1 cellular context compared by ENCODE assay signal in genomic region chr4:146525754-146526153, GRCh38.
A peak's percentile ranks its signal among the peaks of the same experiment; 100 is the strongest.
TF ChIP-seq lines count a peak whose summit lies in the region.

No MANE protein-coding gene starts in this region.

TF ChIP-seq in K562, 482 proteins besides CTCF, POLR2A, EP300 and RAD21 (continued from another document):
- TF ChIP-seq NUFIP1 (IDR thresholded peaks at IDR 0.05; ENCODE audit: partially characterized antibody): no peak
- TF ChIP-seq ZFX (CRISPR knock-in tag; IDR thresholded peaks at IDR 0.05): no peak
- no peak for TF ChIP-seq RBFOX2 (IDR thresholded peaks at IDR 0.05; ENCODE audit: low read depth, low read length)
- TF ChIP-seq, protein P1, sequence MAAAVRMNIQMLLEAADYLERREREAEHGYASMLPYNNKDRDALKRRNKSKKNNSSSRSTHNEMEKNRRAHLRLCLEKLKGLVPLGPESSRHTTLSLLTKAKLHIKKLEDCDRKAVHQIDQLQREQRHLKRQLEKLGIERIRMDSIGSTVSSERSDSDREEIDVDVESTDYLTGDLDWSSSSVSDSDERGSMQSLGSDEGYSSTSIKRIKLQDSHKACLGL (CRISPR knock-in tag; IDR thresholded peaks at IDR 0.05; ENCODE audit: borderline replicate concordance, poor library complexity, severe bottlenecking): no peak
- TF ChIP-seq MAFG (tag; conservative IDR thresholded peaks at IDR 0.05): no peak
- no peak for TF ChIP-seq ZNF785 (CRISPR knock-in tag; IDR thresholded peaks at IDR 0.05)
- no peak for TF ChIP-seq ZNF780A (CRISPR knock-in tag; IDR thresholded peaks at IDR 0.05)
- 0 out of 2 replicates have a peak, but pooled peaks have one; percentile 7 for TF ChIP-seq PBX2 (CRISPR knock-in tag; IDR thresholded peaks at IDR 0.05; ENCODE audit: low read depth)
- TF ChIP-seq PBX2 (tag; conservative IDR thresholded peaks at IDR 0.05; ENCODE audit: low read depth): peak; percentile 94
- TF ChIP-seq TCF3 (CRISPR knock-in tag; IDR thresholded peaks at IDR 0.05): peak; percentile 22; the same call in 1 of the 2 replicates
- no peak for TF ChIP-seq RBM17 (IDR thresholded peaks at IDR 0.05; ENCODE audit: borderline replicate concordance, low read depth, low read length)
- 0 out of 2 replicates have a peak, but pooled peaks have one; percentile 13 for TF ChIP-seq CBFA2T2 (conservative IDR thresholded peaks at IDR 0.05)
- TF ChIP-seq FOXK1 (CRISPR knock-in tag; IDR thresholded peaks at IDR 0.05; ENCODE audit: borderline replicate concordance): no peak
- TF ChIP-seq ZNF165 (CRISPR knock-in tag; IDR thresholded peaks at IDR 0.05; ENCODE audit: borderline replicate concordance): no peak
- TF ChIP-seq VEZF1 (CRISPR knock-in tag; IDR thresholded peaks at IDR 0.05): peak; percentile 43; the same call in 1 of the 2 replicates
- TF ChIP-seq CHD7 (IDR thresholded peaks at IDR 0.05; ENCODE audit: low read depth, low read length): no peak
- TF ChIP-seq NR2C2 (CRISPR knock-in tag; IDR thresholded peaks at IDR 0.05): no peak
- peak; percentile 50 for TF ChIP-seq NR2C2 (tag; IDR thresholded peaks at IDR 0.05)
- TF ChIP-seq JUND (IDR thresholded peaks at IDR 0.05; ENCODE audit: borderline replicate concordance, low read depth, low read length): 0 out of 2 replicates have a peak, but pooled peaks have one; percentile 13
- no peak for TF ChIP-seq JUND (tag; IDR thresholded peaks at IDR 0.05; ENCODE audit: borderline replicate concordance, low read depth, low read length)
- TF ChIP-seq, protein P2, sequence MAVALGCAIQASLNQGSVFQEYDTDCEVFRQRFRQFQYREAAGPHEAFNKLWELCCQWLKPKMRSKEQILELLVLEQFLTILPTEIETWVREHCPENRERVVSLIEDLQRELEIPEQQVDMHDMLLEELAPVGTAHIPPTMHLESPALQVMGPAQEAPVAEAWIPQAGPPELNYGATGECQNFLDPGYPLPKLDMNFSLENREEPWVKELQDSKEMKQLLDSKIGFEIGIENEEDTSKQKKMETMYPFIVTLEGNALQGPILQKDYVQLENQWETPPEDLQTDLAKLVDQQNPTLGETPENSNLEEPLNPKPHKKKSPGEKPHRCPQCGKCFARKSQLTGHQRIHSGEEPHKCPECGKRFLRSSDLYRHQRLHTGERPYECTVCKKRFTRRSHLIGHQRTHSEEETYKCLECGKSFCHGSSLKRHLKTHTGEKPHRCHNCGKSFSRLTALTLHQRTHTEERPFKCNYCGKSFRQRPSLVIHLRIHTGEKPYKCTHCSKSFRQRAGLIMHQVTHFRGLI (CRISPR knock-in tag; IDR thresholded peaks at IDR 0.05): no peak
- no peak for TF ChIP-seq NEUROD1 (IDR thresholded peaks at IDR 0.05; ENCODE audit: borderline replicate concordance, low read depth, low read length, partially characterized antibody)
- TF ChIP-seq RBM14 (IDR thresholded peaks at IDR 0.05; ENCODE audit: borderline replicate concordance, insufficient read depth, low read depth, low read length): no peak
